Comparison of ENCODE assay signal across 28 cellular contexts in the genomic region with DNA sequence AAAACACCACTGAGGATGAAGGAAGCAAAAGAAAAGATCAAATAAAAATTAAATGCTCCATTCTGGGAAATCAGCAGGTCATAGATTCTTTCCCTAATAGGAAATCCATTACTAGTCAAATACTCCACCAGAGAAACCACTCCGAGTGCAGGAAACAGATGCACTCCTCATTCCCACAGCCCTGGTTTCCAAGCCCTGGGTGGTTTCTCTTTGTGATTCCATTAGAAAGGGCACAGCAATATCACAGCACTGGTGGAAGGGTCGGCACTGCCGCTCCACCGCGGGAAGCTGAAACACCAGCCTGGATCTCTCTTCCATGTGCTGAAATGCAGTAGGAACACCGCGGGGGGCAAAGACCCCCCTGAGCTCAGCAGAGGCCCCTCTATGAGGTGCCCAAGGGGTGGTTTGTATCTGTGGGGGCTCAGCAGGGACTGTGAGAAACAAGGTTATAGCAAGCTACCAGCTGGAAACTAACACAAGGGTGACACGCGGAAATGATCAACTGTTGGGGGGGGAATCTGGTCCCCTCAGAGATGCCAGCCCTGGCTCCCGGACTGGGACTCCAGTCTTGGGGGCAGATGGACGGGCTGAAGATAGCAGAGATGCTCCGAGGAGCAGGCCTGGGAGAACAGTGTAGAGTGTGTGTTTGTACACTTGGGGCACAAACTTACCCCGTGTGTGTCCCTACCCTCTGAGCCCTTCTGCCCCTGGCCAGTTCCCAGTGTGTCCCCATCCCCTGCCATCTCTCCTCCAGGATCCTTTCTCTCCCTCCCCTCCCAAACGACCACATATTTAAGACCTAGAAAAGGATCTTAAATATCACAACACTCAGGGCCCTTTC. TPM values are rescaled to one million over a fixed set of nuclear protein-coding genes. Genes with fewer than 3 reads are reported as not detected.
A peak's percentile ranks its signal among the peaks of the same experiment; 100 is the strongest.
DNase-seq lines count a peak whose midpoint lies in the region; ATAC-seq and TF ChIP-seq lines count a peak whose summit lies in the region.
"Had no signal": no experiment of that assay in that cellular context is flagged by ENCODE, and none has a peak within 500 bp of the region (broad histone marks: within the 10 kb centered on the region; RNA-seq: fewer than 3 reads in every experiment).

No MANE protein-coding gene starts in this region.

- no peaks in the 10 kb centered on the region for H3K4me1 ChIP-seq in iPS-20b (ENCODE audit: insufficient read depth, low read length)

- no peaks in the 10 kb centered on the region for H3K9me3 Mint-ChIP-seq in activated naive CD4-positive, alpha-beta T cell treated with anti-CD3 and anti-CD28 coated beads, Interleukin-2, amount 50 U/mL, for 24 hours
- peaks cover 6 to 25% (median 10%) of the 10 kb centered on the region in 5 experiments for H3K9me3 Mint-ChIP-seq in brain
- no peaks in the 10 kb centered on the region for H3K9me3 Mint-ChIP-seq in stimulated activated effector memory CD8-positive, alpha-beta T cell treated with anti-CD3 and anti-CD28 coated beads, Interleukin-12 subunit alpha, Interleukin-12 subunit beta, amount 100 ng/mL, for 72 hours
- H3K9me3 Mint-ChIP-seq: activated T-helper 17 cell treated with anti-CD3 and anti-CD28 coated beads, Interleukin-2, amount 50 U/mL, for 72 hours had no signal

- peaks cover 28% of the 10 kb centered on the region for H3K27me3 Mint-ChIP-seq in activated naive CD4-positive, alpha-beta T cell treated with anti-CD3 and anti-CD28 coated beads, Interleukin-2, amount 50 U/mL, for 24 hours
- H3K27me3 Mint-ChIP-seq in brain = peaks cover 53% of the 10 kb centered on the region

- H3K27me3 ChIP-seq in iPS-20b (ENCODE audit: insufficient read depth, low read length) = peaks cover 25% of the 10 kb centered on the region
- H3K27me3 ChIP-seq: MG63 had no signal

- H3K27ac Mint-ChIP-seq in activated naive CD4-positive, alpha-beta T cell treated with anti-CD3 and anti-CD28 coated beads, Interleukin-2, amount 50 U/mL, for 24 hours = no peak overlapping the region
- peak overlapping the region in 2 of 5 experiments; percentile 5 to 85 for H3K27ac Mint-ChIP-seq in brain
- H3K27ac Mint-ChIP-seq in stimulated activated effector memory CD8-positive, alpha-beta T cell treated with anti-CD3 and anti-CD28 coated beads, Interleukin-12 subunit alpha, Interleukin-12 subunit beta, amount 100 ng/mL, for 72 hours = no peak overlapping the region
- H3K27ac Mint-ChIP-seq: activated CD4-positive, alpha-beta T cell treated with anti-CD3 and anti-CD28 coated beads for 36 hours; activated CD8-positive, alpha-beta T cell treated with anti-CD3 and anti-CD28 coated beads, Interleukin-2, amount 10 ng/mL, durations not matched to agents 7 days and 5 days; activated naive CD4-positive, alpha-beta T cell treated with anti-CD3 and anti-CD28 coated beads, Interleukin-2, amount 50 U/mL, for 72 hours; activated T-helper 17 cell treated with anti-CD3 and anti-CD28 coated beads, Interleukin-2, amount 50 U/mL, for 72 hours had no signal

- ATAC-seq in stimulated activated effector memory CD8-positive, alpha-beta T cell treated with anti-CD3 and anti-CD28 coated beads, Interleukin-12 subunit alpha, Interleukin-12 subunit beta, amount 100 ng/mL, for 72 hours = peak; percentile 28
- ATAC-seq: activated CD4-positive, alpha-beta T cell treated with anti-CD3 and anti-CD28 coated beads for 36 hours; activated CD8-positive, alpha-beta T cell treated with anti-CD3 and anti-CD28 coated beads, Interleukin-2, amount 10 ng/mL, durations not matched to agents 7 days and 5 days; activated naive CD4-positive, alpha-beta T cell treated with anti-CD3 and anti-CD28 coated beads, Interleukin-2, amount 50 U/mL, for 72 hours; activated T-helper 17 cell treated with anti-CD3 and anti-CD28 coated beads, Interleukin-2, amount 50 U/mL, for 72 hours; heart right ventricle had no signal

- H3K4me3 ChIP-seq in iPS-20b (ENCODE audit: low read length) = peak overlapping the region; percentile 57; the same call in 1 of the 2 replicates
- H3K4me3 ChIP-seq: coronary artery, heart right ventricle, MG63 had no signal

- H3K4me3 Mint-ChIP-seq in activated naive CD4-positive, alpha-beta T cell treated with anti-CD3 and anti-CD28 coated beads, Interleukin-2, amount 50 U/mL, for 24 hours = peak overlapping the region; percentile 23
- peak overlapping the region; percentile 70 to 81 (median 73) for H3K4me3 Mint-ChIP-seq in brain
- no peak overlapping the region for H3K4me3 Mint-ChIP-seq in stimulated activated effector memory CD8-positive, alpha-beta T cell treated with anti-CD3 and anti-CD28 coated beads, Interleukin-12 subunit alpha, Interleukin-12 subunit beta, amount 100 ng/mL, for 72 hours
- H3K4me3 Mint-ChIP-seq: activated CD4-positive, alpha-beta T cell treated with anti-CD3 and anti-CD28 coated beads for 36 hours; activated CD8-positive, alpha-beta T cell treated with anti-CD3 and anti-CD28 coated beads, Interleukin-2, amount 10 ng/mL, durations not matched to agents 7 days and 5 days; activated T-helper 17 cell treated with anti-CD3 and anti-CD28 coated beads, Interleukin-2, amount 50 U/mL, for 72 hours had no signal

- H3K9me3 ChIP-seq in iPS-20b (ENCODE audit: insufficient read depth, low read depth, low read length) = peaks cover 9% of the 10 kb centered on the region; the same call in 1 of the 2 replicates
- H3K9me3 ChIP-seq: heart right ventricle, MG63 had no signal

- H3K27ac ChIP-seq in iPS-20b (ENCODE audit: low read length) = no peak overlapping the region
- H3K27ac ChIP-seq: coronary artery, heart right ventricle, HL-60, KMS-11 had no signal

- H3K36me3 ChIP-seq in iPS-20b (ENCODE audit: insufficient read depth, low read depth, low read length) = no peaks in the 10 kb centered on the region
- H3K36me3 ChIP-seq: heart right ventricle, MG63 had no signal

- peaks cover 11% of the 10 kb centered on the region for H3K4me1 Mint-ChIP-seq in activated naive CD4-positive, alpha-beta T cell treated with anti-CD3 and anti-CD28 coated beads, Interleukin-2, amount 50 U/mL, for 24 hours
- peaks cover 29% of the 10 kb centered on the region for H3K4me1 Mint-ChIP-seq in brain
- H3K4me1 Mint-ChIP-seq in stimulated activated effector memory CD8-positive, alpha-beta T cell treated with anti-CD3 and anti-CD28 coated beads, Interleukin-12 subunit alpha, Interleukin-12 subunit beta, amount 100 ng/mL, for 72 hours = peaks cover 8% of the 10 kb centered on the region
- H3K4me1 Mint-ChIP-seq: CD14-positive monocyte had no signal

- DNase-seq in activated naive CD4-positive, alpha-beta T cell treated with Interleukin-2 at 50 U/mL for 16 hours = no peak
- DNase-seq in stimulated activated effector memory CD8-positive, alpha-beta T cell treated with anti-CD3 and anti-CD28 coated beads, Interleukin-12 subunit alpha, Interleukin-12 subunit beta, amount 100 ng/mL, for 72 hours (ENCODE audit: low spot score in 2 of 2) = no peak
- DNase-seq in COR-L47 (lab: John Stamatoyannopoulos, UW) (no peak), kidney tubule cell (ENCODE audit: low spot score) (no peak), GM10266 (ENCODE audit: extremely low spot score) (no peak)
- DNase-seq: activated CD4-positive, alpha-beta T cell treated with anti-CD3 and anti-CD28 coated beads for 36 hours; activated CD8-positive, alpha-beta T cell treated with anti-CD3 and anti-CD28 coated beads, Interleukin-2, amount 10 ng/mL, durations not matched to agents 7 days and 5 days; DMS79 treated with DMSO at 0.1 percent for 48 hours; foreskin melanocyte; heart right ventricle; MG63; naive B cell; NCI-H1105 treated with DMSO at 0.1 percent for 48 hours; NCI-H1930; NCI-H226; SHP77 treated with DMSO at 0.1 percent for 48 hours; small intestine; stimulated activated naive CD4-positive, alpha-beta T cell treated with Interleukin-2 at 50 U/mL for 16 hours; T-helper 9 cell had no signal

- no peak for TF ChIP-seq CTCF in brain (conservative IDR thresholded peaks at IDR 0.05)
- TF ChIP-seq CTCF in GM10266 (IDR thresholded peaks at IDR 0.05; ENCODE audit: control insufficient read depth, insufficient read depth, low read depth, missing control alignments) = no peak

- 0 out of 2 replicates have a peak overlapping the region, but pooled peaks have one; percentile 53 for H3K9ac ChIP-seq in iPS-20b (ENCODE audit: low read depth, low read length)
- H3K9ac ChIP-seq: KMS-11 had no signal

- H3K36me3 Mint-ChIP-seq in activated naive CD4-positive, alpha-beta T cell treated with anti-CD3 and anti-CD28 coated beads, Interleukin-2, amount 50 U/mL, for 24 hours = peaks cover 5% of the 10 kb centered on the region
- peaks cover 22% of the 10 kb centered on the region for H3K36me3 Mint-ChIP-seq in brain
- H3K36me3 Mint-ChIP-seq in stimulated activated effector memory CD8-positive, alpha-beta T cell treated with anti-CD3 and anti-CD28 coated beads, Interleukin-12 subunit alpha, Interleukin-12 subunit beta, amount 100 ng/mL, for 72 hours = no peaks in the 10 kb centered on the region

RNA-seq across cellular contexts. Expression of a gene that starts 1.8 kb away (rescaled TPM):
- polyA plus RNA-seq in brain (ENCODE audit: insufficient read depth, low read depth, low replicate concordance) = 4.5 TPM
- polyA plus RNA-seq: CD14-positive monocyte, heart right ventricle had no signal

RNA-seq across cellular contexts. Expression of a gene that starts 13.5 kb away (rescaled TPM):
- polyA plus RNA-seq in brain (ENCODE audit: insufficient read depth, low read depth, low replicate concordance) = 140 TPM
- polyA plus RNA-seq: CD14-positive monocyte, heart right ventricle had no signal
